Comparison of ENCODE assay signal across 1 cellular context in genomic region chr4:52329894-52330293, GRCh38.
TF ChIP-seq lines count a peak whose summit lies in the region.

No MANE protein-coding gene starts in this region.

TF ChIP-seq in HepG2, 621 proteins besides CTCF, POLR2A, EP300 and RAD21 (continued from another document):
- 0 out of 2 replicates have a peak, but pooled peaks have one; percentile 43 for TF ChIP-seq ZNF136 (CRISPR knock-in tag; IDR thresholded peaks at IDR 0.05; ENCODE audit: low read depth)
- TF ChIP-seq PHF5A (CRISPR knock-in tag; IDR thresholded peaks at IDR 0.05; ENCODE audit: low read depth, unreplicated experiment), result no peak
